In the genomic region with DNA sequence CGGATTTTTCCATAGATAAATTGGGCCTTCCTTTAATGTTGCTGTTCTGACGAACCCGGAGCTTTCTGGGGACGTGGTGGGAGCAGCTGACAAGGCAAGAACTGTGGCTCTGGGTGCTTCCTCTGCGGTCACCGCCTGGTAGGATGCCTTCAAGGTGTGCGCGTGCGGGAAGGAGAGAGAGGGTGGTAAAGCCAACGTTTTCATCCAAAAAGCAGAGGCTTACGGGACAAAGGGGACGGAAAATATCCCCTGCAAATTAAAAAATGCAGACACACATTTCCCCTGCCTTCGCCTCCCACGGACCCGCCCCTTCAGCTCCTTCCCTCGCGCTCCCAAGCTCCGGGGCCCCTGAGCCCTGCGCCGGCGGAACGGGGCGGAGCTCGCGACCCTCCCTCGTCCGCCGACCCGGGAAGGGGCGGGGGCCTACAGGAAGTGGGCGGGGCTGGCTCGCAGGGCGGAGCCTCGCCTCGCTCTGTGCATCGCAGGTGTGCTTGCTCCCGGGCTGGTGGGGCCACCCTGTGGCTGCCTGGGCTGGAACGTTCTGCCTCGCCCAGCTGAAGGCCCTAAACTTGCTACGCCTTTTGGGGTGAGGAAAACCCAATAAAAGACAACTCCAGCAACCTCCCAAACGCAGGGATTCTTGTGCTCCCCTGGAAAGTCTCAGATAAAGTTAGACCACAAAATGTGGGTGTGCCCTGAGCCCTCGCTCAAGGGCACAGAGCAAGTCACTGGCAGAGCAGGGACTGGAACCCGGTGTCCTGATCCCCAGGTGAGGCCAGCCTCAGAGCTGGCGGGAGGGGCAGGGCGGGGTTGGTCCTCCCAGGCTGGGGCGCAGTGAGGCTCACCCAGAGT, we compare ENCODE assay signal across 8 cellular contexts. TPM values are rescaled to one million over a fixed set of nuclear protein-coding genes. Genes with fewer than 3 reads are reported as not detected.
DNase-seq lines count a peak whose midpoint lies in the region; ATAC-seq and TF ChIP-seq lines count a peak whose summit lies in the region.

No MANE protein-coding gene starts in this region.

- no peak overlapping the region for H2AK5ac ChIP-seq in neuronal stem cell (ENCODE audit: low read depth, low read length)

- H2BK15ac ChIP-seq in neuronal stem cell (ENCODE audit: low read length): peak overlapping the region; percentile 82

- WGBS in neuronal stem cell (ENCODE audit: extremely low coverage in 2 of 2, insufficient read length in 2 of 2, insufficient replicate concordance in 1 of 2), 2 donors: no CpG with 5 or more reads among the region's 46 CpGs

- peak; percentile 78 for ATAC-seq in HG02623 (IDR thresholded peaks at IDR 0.05; ENCODE audit: unreplicated experiment)

- peak overlapping the region; percentile 66 for H3K23ac ChIP-seq in neuronal stem cell (ENCODE audit: low read depth, low read length, poor library complexity)

- no peak overlapping the region for H3K14ac ChIP-seq in neuronal stem cell (ENCODE audit: low read length)

- peak overlapping the region; percentile 59 for H3K4me2 ChIP-seq in neuronal stem cell (ENCODE audit: insufficient read depth, low read length, poor library complexity, severe bottlenecking)

- peak overlapping the region; percentile 78 for H3K18ac ChIP-seq in neuronal stem cell (ENCODE audit: low read length)

- H3K9me3 ChIP-seq in neuronal stem cell (replicated peaks in 1 of 2; ENCODE audit: control insufficient read depth in 2 of 2, insufficient read depth in 1 of 2, low read depth in 1 of 2, low read length in 2 of 2) (peaks cover 0 to 1% of the 10 kb centered on the region in 2 donors), subcutaneous abdominal adipose tissue (ENCODE audit: control insufficient read depth in 5 of 5, low read length in 5 of 5) (no peaks in the 10 kb centered on the region)

- H4K91ac ChIP-seq in neuronal stem cell (ENCODE audit: low read depth, low read length, poor library complexity): no peak overlapping the region

- H2BK120ac ChIP-seq in neuronal stem cell (ENCODE audit: low read depth, low read length): no peak overlapping the region

- no peak overlapping the region for H2BK5ac ChIP-seq in neuronal stem cell (ENCODE audit: low read length)

- H3K9ac ChIP-seq in neuronal stem cell (ENCODE audit: low read depth, low read length, poor library complexity): no peak overlapping the region
- peak overlapping the region in 2 of 5 donors; percentile 47 to 55 for H3K9ac ChIP-seq in subcutaneous abdominal adipose tissue (ENCODE audit: low read length in 5 of 5)

- peak overlapping the region; percentile 3; the same call in 1 of the 2 replicates for H3K4me3 ChIP-seq in GM08714 (ENCODE audit: low read length)
- peak overlapping the region; percentile 42 for H3K4me3 ChIP-seq in epithelial cell of proximal tubule (ENCODE audit: low read depth, low read length)
- H3K4me3 ChIP-seq in neuronal stem cell (ENCODE audit: low read length in 2 of 2): peak overlapping the region; percentile 21 to 73
- H3K4me3 ChIP-seq in subcutaneous abdominal adipose tissue (ENCODE audit: low read depth in 1 of 5, low read length in 5 of 5): peak overlapping the region; percentile 14 to 49 (median 40)

- TF ChIP-seq CTCF in epithelial cell of proximal tubule (conservative IDR thresholded peaks at IDR 0.05; ENCODE audit: low read depth, low read length): peak; percentile 36

- peaks cover 3% of the 10 kb centered on the region for H3K79me1 ChIP-seq in neuronal stem cell (ENCODE audit: low read depth, low read length)

- H2BK12ac ChIP-seq in neuronal stem cell (ENCODE audit: low read length): no peak overlapping the region

- H3K27me3 ChIP-seq in neuronal stem cell (ENCODE audit: control insufficient read depth in 3 of 3, insufficient read depth in 3 of 3, low read depth in 1 of 3, low read length in 3 of 3): peaks cover 0 to 8% (median 2%) of the 10 kb centered on the region in 3 experiments
- H3K27me3 ChIP-seq in subcutaneous abdominal adipose tissue (ENCODE audit: control insufficient read depth in 5 of 5, insufficient read depth in 4 of 5, low read length in 5 of 5): peaks cover 0 to 9% (median 3%) of the 10 kb centered on the region in 5 donors

- H2AFZ ChIP-seq in neuronal stem cell (ENCODE audit: low read length): peak overlapping the region; percentile 72

- H4K8ac ChIP-seq in neuronal stem cell (ENCODE audit: low read depth, low read length): peak overlapping the region; percentile 86

- DNase-seq in NCI-H524 treated with DMSO at 0.1 percent for 48 hours (lab: John Stamatoyannopoulos, UW) (peak; percentile 39), epithelial cell of proximal tubule (ENCODE audit: low read depth) (no peak), neuronal stem cell (ENCODE audit: low spot score) (peak; percentile 76), H4 (ENCODE audit: low spot score) (no peak)
- peak; percentile 25 to 38 (median 26) for DNase-seq in activated CD8-positive, alpha-beta memory T cell treated with anti-CD3 and anti-CD28 coated beads for 48 hours (ENCODE audit: low read depth in 2 of 3, low spot score in 2 of 3)

- no peak overlapping the region for H3K27ac ChIP-seq in neuronal stem cell (replicated peaks; ENCODE audit: low read length)
- H3K27ac ChIP-seq in subcutaneous abdominal adipose tissue (ENCODE audit: low read depth, low read length): no peak overlapping the region

- H3K4me1 ChIP-seq in neuronal stem cell (ENCODE audit: control insufficient read depth in 2 of 2, insufficient read depth in 1 of 2, low read depth in 1 of 2, low read length in 2 of 2) (peaks cover 11 to 12% of the 10 kb centered on the region in 2 donors), subcutaneous abdominal adipose tissue (ENCODE audit: control insufficient read depth in 5 of 5, insufficient read depth in 5 of 5, low read length in 5 of 5) (peaks cover 3 to 34% (median 22%) of the 10 kb centered on the region in 5 donors)

- no peak overlapping the region for H3K4ac ChIP-seq in neuronal stem cell (ENCODE audit: low read length)

- H3K36me3 ChIP-seq in neuronal stem cell (replicated peaks in 1 of 2; ENCODE audit: control insufficient read depth in 2 of 2, insufficient read depth in 2 of 2, low read length in 2 of 2) (no peaks in the 10 kb centered on the region), subcutaneous abdominal adipose tissue (ENCODE audit: control insufficient read depth in 5 of 5, insufficient read depth in 5 of 5, low read length in 5 of 5) (no peaks in the 10 kb centered on the region)

RNA-seq across cellular contexts. Expression of gene SLC66A3, which starts 25.4 kb away (rescaled TPM):
- total RNA-seq in epithelial cell of proximal tubule: 19.4 and 58.2 TPM in 2 replicates
- 3.4 TPM for polyA plus RNA-seq in neuronal stem cell (2013, experiment 1 of 2)
- polyA plus RNA-seq in neuronal stem cell (2013, experiment 2 of 2): 2.7 TPM
- total RNA-seq in H4 (2014; rRNA removed; shearing (Covaris generic)): 16.1 and 23.0 TPM in 2 replicates

Comparison
In these comparisons a context has a peak if more than half of its experiments do, and no peak if none do; other contexts are left out.
1. DNase-seq: peak in NCI-H524 treated with DMSO at 0.1 percent for 48 hours (single experiment), activated CD8-positive, alpha-beta memory T cell treated with anti-CD3 and anti-CD28 coated beads for 48 hours (3 of 3) and neuronal stem cell (single experiment); none in epithelial cell of proximal tubule (single experiment) and H4 (single experiment).
2. Peak in every context shown above with its lines, with median percentiles within 50 percentile points of each other: H3K4me3 ChIP-seq.